Comparison of ENCODE assay signal across 15 cellular contexts in the genomic region with DNA sequence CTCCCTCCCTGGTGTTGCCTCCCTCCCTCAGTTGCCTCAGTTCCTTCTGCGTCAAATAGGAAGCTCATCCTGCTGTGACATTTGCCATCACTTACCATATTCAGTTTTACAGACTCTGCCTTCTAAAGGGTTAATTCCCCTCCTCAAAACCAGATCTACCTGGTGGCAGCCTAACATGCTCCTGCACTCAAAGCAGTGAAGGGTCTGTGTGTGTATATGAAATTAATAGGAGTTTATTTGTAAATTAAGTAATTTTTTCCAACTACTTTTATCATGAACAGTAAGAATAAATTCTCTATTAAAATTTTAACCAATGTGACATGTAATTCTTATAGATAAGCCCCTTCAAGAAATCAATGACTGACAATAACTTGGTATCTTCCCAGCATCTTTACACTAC.
DNase-seq lines count a peak whose midpoint lies in the region; ATAC-seq and TF ChIP-seq lines count a peak whose summit lies in the region.
"Had no signal": no experiment of that assay in that cellular context is flagged by ENCODE, and none has a peak within 500 bp of the region (broad histone marks: within the 10 kb centered on the region; RNA-seq: fewer than 3 reads in every experiment).

No MANE protein-coding gene starts in this region.

- H3K36me3 Mint-ChIP-seq in stimulated activated memory B cell treated with anti-CD40 and anti-IgM and Interleukin-4, amounts not matched to agents 10 μg/mL and 1 μg/mL and 100 μg/mL, for 72 hours, result no peaks in the 10 kb centered on the region
- H3K36me3 Mint-ChIP-seq: activated naive CD4-positive, alpha-beta T cell treated with anti-CD3 and anti-CD28 coated beads, Interleukin-2, amount 10 ng/mL, durations not matched to agents 7 days and 5 days; CD8-positive, alpha-beta T cell; IgD-negative memory B cell had no signal

- no peak overlapping the region for H3K18ac ChIP-seq in IMR-90 (ENCODE audit: low read depth, low read length)

- H3K9me3 ChIP-seq in BLaER1 (no peaks in the 10 kb centered on the region), IMR-90 (ENCODE audit: control insufficient read depth, insufficient read depth, low read length) (no peaks in the 10 kb centered on the region)

- H2AK9ac ChIP-seq in IMR-90 (replicated peaks; ENCODE audit: low read depth, low read length, poor library complexity), result no peak overlapping the region

- H2BK20ac ChIP-seq in IMR-90 (ENCODE audit: low read depth, low read length), result no peak overlapping the region

- H3K27me3 ChIP-seq in BLaER1 (no peaks in the 10 kb centered on the region), IMR-90 (ENCODE audit: control insufficient read depth, insufficient read depth, low read length) (no peaks in the 10 kb centered on the region)

- H3K4me1 ChIP-seq in BLaER1, result peaks cover 93% of the 10 kb centered on the region
- no peaks in the 10 kb centered on the region for H3K4me1 ChIP-seq in IMR-90 (ENCODE audit: control insufficient read depth, insufficient read depth, low read length)

- no peak overlapping the region for H3K4me3 Mint-ChIP-seq in stimulated activated memory B cell treated with anti-CD40 and anti-IgM and Interleukin-4, amounts not matched to agents 10 μg/mL and 1 μg/mL and 100 μg/mL, for 72 hours
- H3K4me3 Mint-ChIP-seq: activated naive CD4-positive, alpha-beta T cell treated with anti-CD3 and anti-CD28 coated beads, Interleukin-2, amount 10 ng/mL, durations not matched to agents 7 days and 5 days; CD8-positive, alpha-beta T cell; IgD-negative memory B cell had no signal

- TF ChIP-seq POLR2A in IMR-90 (IDR thresholded peaks at IDR 0.05; ENCODE audit: low read depth, low read length), result no peak

- H3K9ac ChIP-seq in BLaER1 (no peak overlapping the region), IMR-90 (ENCODE audit: low read depth, low read length) (no peak overlapping the region)

- H3K27ac ChIP-seq in BLaER1, result no peak overlapping the region
- H3K27ac ChIP-seq in IMR-90 (ENCODE audit: insufficient read depth, low read length), result no peak overlapping the region

- H2BK5ac ChIP-seq in IMR-90 (ENCODE audit: low read depth, low read length, poor library complexity, severe bottlenecking), result no peak overlapping the region

- intact Hi-C loops in IMR-90 (cut with micrococcal nuclease), result no loop called here

- no peak for TF ChIP-seq RAD21 in IMR-90 (IDR thresholded peaks at IDR 0.05; ENCODE audit: low read length)

- no peak overlapping the region for H2BK120ac ChIP-seq in IMR-90 (ENCODE audit: low read depth, low read length)

- no peak overlapping the region for H4K5ac ChIP-seq in IMR-90 (ENCODE audit: low read depth, low read length)

- H3K23ac ChIP-seq in IMR-90 (ENCODE audit: low read depth, low read length), result no peak overlapping the region

- dilution Hi-C loops in IMR-90 (cut with HindIII; ENCODE audit: low sequenced_read_pairs, unreplicated experiment), result no loop called here

- H4K8ac ChIP-seq in IMR-90 (ENCODE audit: low read depth in 2 of 2, low read length in 2 of 2), result no peak overlapping the region

- no peaks in the 10 kb centered on the region; a peak in 1 of 4 replicates for H3K79me1 ChIP-seq in IMR-90 (ENCODE audit: low read depth in 1 of 2, low read length in 2 of 2)

- H3K4me2 ChIP-seq in BLaER1 (peak overlapping the region; percentile 82), IMR-90 (ENCODE audit: low read depth, low read length) (no peak overlapping the region)

- peak overlapping the region; percentile 9 for H2AFZ ChIP-seq in IMR-90 (replicated peaks; ENCODE audit: low read length, poor library complexity)

- ATAC-seq in IMR-90 (ENCODE audit: low read depth) (no peak), HG02588 (IDR thresholded peaks at IDR 0.05; ENCODE audit: unreplicated experiment) (no peak)
- no peak for ATAC-seq in stimulated activated memory B cell treated with anti-CD40 and anti-IgM and Interleukin-4, amounts not matched to agents 10 μg/mL and 1 μg/mL and 100 μg/mL, for 72 hours
- ATAC-seq: CD8-positive, alpha-beta T cell; sciatic nerve; stimulated activated naive CD8-positive, alpha-beta T cell treated with anti-CD3 and anti-CD28 coated beads, Interleukin-15, Interleukin-2, amounts not matched to agents 100 U/mL and 50 U/mL, for 24 hours had no signal

- in situ Hi-C loops in IMR-90 (cut with MboI; ENCODE audit: low sequenced_read_pairs), result no loop called here

- WGBS in IMR-90 (ENCODE audit: extremely low coverage in 2 of 2, insufficient read length in 1 of 2), 2 experiments, result no CpG with 5 or more reads among the region's 1 CpG

- no peak overlapping the region for H3K14ac ChIP-seq in IMR-90 (replicated peaks; ENCODE audit: low read depth, low read length)

- no peaks in the 10 kb centered on the region for H3K4me1 Mint-ChIP-seq in stimulated activated memory B cell treated with anti-CD40 and anti-IgM and Interleukin-4, amounts not matched to agents 10 μg/mL and 1 μg/mL and 100 μg/mL, for 72 hours
- H3K4me1 Mint-ChIP-seq: activated naive CD4-positive, alpha-beta T cell treated with anti-CD3 and anti-CD28 coated beads, Interleukin-2, amount 10 ng/mL, durations not matched to agents 7 days and 5 days; IgD-negative memory B cell had no signal

- no peak overlapping the region for H3K27ac Mint-ChIP-seq in stimulated activated memory B cell treated with anti-CD40 and anti-IgM and Interleukin-4, amounts not matched to agents 10 μg/mL and 1 μg/mL and 100 μg/mL, for 72 hours
- H3K27ac Mint-ChIP-seq: activated naive CD4-positive, alpha-beta T cell treated with anti-CD3 and anti-CD28 coated beads, Interleukin-2, amount 10 ng/mL, durations not matched to agents 7 days and 5 days; CD8-positive, alpha-beta T cell; IgD-negative memory B cell had no signal

- H3K4me3 ChIP-seq in BLaER1 (no peak overlapping the region), IMR-90 (ENCODE audit: insufficient read depth, low read depth, low read length) (no peak overlapping the region), choroid plexus epithelial cell (ENCODE audit: low read depth, low read length) (no peak overlapping the region)

- no peaks in the 10 kb centered on the region for H4K20me1 ChIP-seq in BLaER1
- H4K20me1 ChIP-seq in IMR-90 (ENCODE audit: insufficient read depth, low read length), result no peaks in the 10 kb centered on the region

- H2AK5ac ChIP-seq in IMR-90 (ENCODE audit: low read depth, low read length), result no peak overlapping the region

- no peak overlapping the region for H3K56ac ChIP-seq in IMR-90 (ENCODE audit: extremely low read depth, insufficient read depth, low read length)

- no peak overlapping the region for H2BK15ac ChIP-seq in IMR-90 (ENCODE audit: low read depth, low read length)

- CTCF ChIA-PET in IMR-90 (lab: Yijun Ruan, JAX), result interaction anchor here (1.1 to 1.5 kb wide), 2 partner anchors 12 to 20 kb away, joined by 3 read pairs; no protein-coding TSS in a partner anchor

- H3K36me3 ChIP-seq in BLaER1 (no peaks in the 10 kb centered on the region), IMR-90 (ENCODE audit: control insufficient read depth, insufficient read depth, low read length) (peaks cover 17% of the 10 kb centered on the region)

- POLR2A ChIA-PET in IMR-90 (lab: Charles Lee; ENCODE audit: unreplicated experiment), result no interaction called here

- TF ChIP-seq CTCF in IMR-90 (conservative IDR thresholded peaks at IDR 0.05; ENCODE audit: low read depth, low read length) (no peak), choroid plexus epithelial cell (conservative IDR thresholded peaks at IDR 0.05; ENCODE audit: low read depth, low read length) (peak; percentile 64)

- DNase-seq in IMR-90 (no peak), choroid plexus epithelial cell (ENCODE audit: low read depth) (peak; percentile 30), myocyte (ENCODE audit: low read depth) (peak; percentile 10), amniotic stem cell (lab: John Stamatoyannopoulos, UW) (no peak)
- DNase-seq: activated naive CD4-positive, alpha-beta T cell treated with anti-CD3 and anti-CD28 coated beads, Interleukin-2, amount 10 ng/mL, durations not matched to agents 7 days and 5 days; CD8-positive, alpha-beta T cell; foreskin melanocyte; NCI-H1930; NK-92 treated with Interleukin-12 subunit alpha and Interleukin-12 subunit beta, amount 100 ng/mL, for 24 hours; stimulated activated naive CD8-positive, alpha-beta T cell treated with anti-CD3 and anti-CD28 coated beads, Interleukin-15, Interleukin-2, amounts not matched to agents 100 U/mL and 50 U/mL, for 24 hours had no signal

- H3K4ac ChIP-seq in IMR-90 (ENCODE audit: low read depth, low read length), result no peak overlapping the region

- H4K91ac ChIP-seq in IMR-90 (ENCODE audit: insufficient read depth, low read depth, low read length), result no peak overlapping the region

- H3K9me1 ChIP-seq in IMR-90 (ENCODE audit: insufficient read depth, low read length), result peaks cover 11% of the 10 kb centered on the region; the same call in 1 of the 2 replicates

- H3K9me3 Mint-ChIP-seq in stimulated activated memory B cell treated with anti-CD40 and anti-IgM and Interleukin-4, amounts not matched to agents 10 μg/mL and 1 μg/mL and 100 μg/mL, for 72 hours, result no peaks in the 10 kb centered on the region
- H3K9me3 Mint-ChIP-seq: activated naive CD4-positive, alpha-beta T cell treated with anti-CD3 and anti-CD28 coated beads, Interleukin-2, amount 10 ng/mL, durations not matched to agents 7 days and 5 days; CD8-positive, alpha-beta T cell had no signal

- BruUV-seq in IMR-90 (replicated peaks; lab: Mats Ljungman, UMichigan), result no TSS peak

- no peaks in the 10 kb centered on the region for H3K27me3 Mint-ChIP-seq in stimulated activated memory B cell treated with anti-CD40 and anti-IgM and Interleukin-4, amounts not matched to agents 10 μg/mL and 1 μg/mL and 100 μg/mL, for 72 hours

TF ChIP-seq in IMR-90, 13 proteins besides CTCF, POLR2A, EP300 and RAD21 (continues in another document):
- no peak for TF ChIP-seq NFE2L2 (IDR thresholded peaks at IDR 0.05; ENCODE audit: low read depth, low read length)
- TF ChIP-seq MAFK (IDR thresholded peaks at IDR 0.05; ENCODE audit: low read depth, low read length), result no peak
- no peak for TF ChIP-seq FOS (IDR thresholded peaks at IDR 0.05; ENCODE audit: low read depth, low read length)
- no peak for TF ChIP-seq CEBPB (IDR thresholded peaks at IDR 0.05; ENCODE audit: low read depth, low read length)
- no peak for TF ChIP-seq CHD1 (IDR thresholded peaks at IDR 0.05; ENCODE audit: low read depth, low read length)
- TF ChIP-seq MAZ (IDR thresholded peaks at IDR 0.05; ENCODE audit: borderline replicate concordance, low read depth, low read length), result no peak
- TF ChIP-seq, protein P1, sequence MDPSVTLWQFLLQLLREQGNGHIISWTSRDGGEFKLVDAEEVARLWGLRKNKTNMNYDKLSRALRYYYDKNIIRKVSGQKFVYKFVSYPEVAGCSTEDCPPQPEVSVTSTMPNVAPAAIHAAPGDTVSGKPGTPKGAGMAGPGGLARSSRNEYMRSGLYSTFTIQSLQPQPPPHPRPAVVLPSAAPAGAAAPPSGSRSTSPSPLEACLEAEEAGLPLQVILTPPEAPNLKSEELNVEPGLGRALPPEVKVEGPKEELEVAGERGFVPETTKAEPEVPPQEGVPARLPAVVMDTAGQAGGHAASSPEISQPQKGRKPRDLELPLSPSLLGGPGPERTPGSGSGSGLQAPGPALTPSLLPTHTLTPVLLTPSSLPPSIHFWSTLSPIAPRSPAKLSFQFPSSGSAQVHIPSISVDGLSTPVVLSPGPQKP (IDR thresholded peaks at IDR 0.05; ENCODE audit: borderline replicate concordance, low read depth, low read length), result no peak
- TF ChIP-seq BHLHE40 (IDR thresholded peaks at IDR 0.05; ENCODE audit: low read depth, low read length), result no peak

Comparison
In these comparisons a context has a peak if more than half of its experiments do, and no peak if none do; other contexts are left out.
1. DNase-seq: peak in choroid plexus epithelial cell (single experiment) and myocyte (single experiment); none in IMR-90 (single experiment) and amniotic stem cell (single experiment).